In genomic region chr6:158860279-158860865, GRCh38 we compare ENCODE assay signal across 2 cellular contexts.
TF ChIP-seq lines count a peak whose summit lies in the region.

No MANE protein-coding gene starts in this region.

TF ChIP-seq in HCT116, 20 proteins besides CTCF, POLR2A, EP300 and RAD21:
- no peak for TF ChIP-seq ELF1 (IDR thresholded peaks at IDR 0.05; ENCODE audit: borderline replicate concordance, low read depth)
- 0 out of 2 replicates have a peak, but pooled peaks have one; percentile 23 for TF ChIP-seq ZFX (IDR thresholded peaks at IDR 0.05)
- TF ChIP-seq CBX3 (IDR thresholded peaks at IDR 0.05; ENCODE audit: low read depth) = no peak
- TF ChIP-seq SIN3A (IDR thresholded peaks at IDR 0.05; ENCODE audit: low read depth) = no peak
- no peak for TF ChIP-seq EZH2 (IDR thresholded peaks at IDR 0.05)
- TF ChIP-seq EGR1 (IDR thresholded peaks at IDR 0.05; ENCODE audit: low read depth) = no peak
TF ChIP-seq in HCT116: peak in this region for 1.

TF ChIP-seq in H1, 55 proteins besides CTCF, POLR2A, EP300 and RAD21:
- TF ChIP-seq SP4 (IDR thresholded peaks at IDR 0.05; ENCODE audit: low read length) (no peak), TAF1 (IDR thresholded peaks at IDR 0.05; ENCODE audit: low read depth, low read length) (no peak), MAFK (IDR thresholded peaks at IDR 0.05; ENCODE audit: low read depth, low read length) (no peak), TAF7 (optimal IDR thresholded peaks at IDR 0.05; ENCODE audit: borderline replicate concordance, low read depth, low read length) (no peak), USF2 (IDR thresholded peaks at IDR 0.05; ENCODE audit: low read length) (no peak), EZH2 (IDR thresholded peaks at IDR 0.05; ENCODE audit: low read depth, low read length, severe bottlenecking) (no peak), ATF3 (IDR thresholded peaks at IDR 0.05; ENCODE audit: insufficient read depth, low read depth, low read length) (no peak), SUZ12 (IDR thresholded peaks at IDR 0.05; ENCODE audit: low read length) (no peak), SP1 (IDR thresholded peaks at IDR 0.05; ENCODE audit: low read depth, low read length) (no peak), POU5F1 (IDR thresholded peaks at IDR 0.05; ENCODE audit: low read depth, low read length) (no peak), SIRT6 (IDR thresholded peaks at IDR 0.05; ENCODE audit: low read length) (no peak), BACH1 (IDR thresholded peaks at IDR 0.05; ENCODE audit: low read length) (no peak), CHD7 (IDR thresholded peaks at IDR 0.05; ENCODE audit: insufficient replicate concordance, low read length) (no peak), BRCA1 (IDR thresholded peaks at IDR 0.05; ENCODE audit: low read depth, low read length) (no peak), JUN (IDR thresholded peaks at IDR 0.05; ENCODE audit: low read depth, low read length) (no peak)
